9 cellular contexts compared by ENCODE assay signal in genomic region chr18:45384137-45384998, GRCh38.
DNase-seq lines count a peak whose midpoint lies in the region; ATAC-seq, FAIRE-seq and TF ChIP-seq lines count a peak whose summit lies in the region.
"Had no signal": no experiment of that assay in that cellular context is flagged by ENCODE, and none has a peak within 500 bp of the region (broad histone marks: within the 10 kb centered on the region; RNA-seq: fewer than 3 reads in every experiment).

No MANE protein-coding gene starts in this region.

- peak in 5 of 7 experiments; percentile 0 to 49 (median 22) for DNase-seq in CD8-positive, alpha-beta T cell
- DNase-seq in NAMALWA (ENCODE audit: low spot score) (peak; percentile 72), SKM-1 (lab: John Stamatoyannopoulos, UW; ENCODE audit: unreplicated experiment) (peak; percentile 50), K562 (ENCODE audit: extremely low read depth in 1 of 4, low spot score in 3 of 4) (peak; percentile 54 to 65 (median 59)), iPS-NIHi7 (ENCODE audit: extremely low spot score) (peak; percentile 76)
- DNase-seq in stimulated activated CD4-positive, alpha-beta T cell treated with anti-CD3 and anti-CD28 coated beads, Interleukin-1b, Interleukin-23, amount 100 ng/mL, for 24 hours (ENCODE audit: low read depth in 4 of 4, low spot score in 1 of 4): peak; percentile 7 to 25 (median 19)

- H3K9me3 ChIP-seq in CD8-positive, alpha-beta T cell (ENCODE audit: low read length): no peaks in the 10 kb centered on the region
- H3K9me3 ChIP-seq in K562 (replicated peaks; ENCODE audit: control insufficient read depth, insufficient read depth, low read depth, low read length): no peaks in the 10 kb centered on the region

- no peak overlapping the region for H3K4me2 ChIP-seq in K562 (ENCODE audit: insufficient read depth, low read length)

- intact Hi-C loops in CD8-positive, alpha-beta T cell (cut with DNase I, micrococcal nuclease): loop anchor here in 1 of 2 experiments (2.0 to 5.0 kb wide), 2 partner anchors 1764 to 1812 kb away; no protein-coding TSS in a partner anchor
- intact Hi-C loops in K562 (cut with micrococcal nuclease): loop anchor here (10.0 kb wide), 1 partner anchor 1760 kb away; no protein-coding TSS in a partner anchor

- H3K27ac ChIP-seq in CD8-positive, alpha-beta T cell (ENCODE audit: low read depth, low read length): no peak overlapping the region
- no peak overlapping the region for H3K27ac ChIP-seq in K562 (ENCODE audit: extremely low read depth, low read depth, low read length)

- CTCF ChIA-PET in CD8-positive, alpha-beta T cell (lab: Charles Lee): interaction anchor here (0.7 kb wide), 1 partner anchor 1810 kb away, joined by 3 read pairs; no protein-coding TSS in a partner anchor
- CTCF ChIA-PET in K562 (lab: Yijun Ruan, JAX; ENCODE audit: low intra/inter-chr PET ratio): interaction anchor here (1.1 to 1.2 kb wide), 2 partner anchors 101 to 109 kb away, joined by 3 to 4 read pairs; no protein-coding TSS in a partner anchor

- no peak for ATAC-seq in CD8-positive, alpha-beta T cell
- ATAC-seq in GM19397 (IDR thresholded peaks at IDR 0.05; ENCODE audit: unreplicated experiment) (peak; percentile 56), K562 (peak; percentile 88), HG03565 (IDR thresholded peaks at IDR 0.05; ENCODE audit: unreplicated experiment) (no peak)

- no peak for TF ChIP-seq POLR2A in K562 (conservative IDR thresholded peaks at IDR 0.05)

- H3K9ac ChIP-seq in K562 (ENCODE audit: insufficient read depth in 1 of 2, low read depth in 2 of 2, low read length in 2 of 2): no peak overlapping the region

- no peak overlapping the region for H3K4me3 Mint-ChIP-seq in CD8-positive, alpha-beta T cell
- H3K4me3 Mint-ChIP-seq: IgD-negative memory B cell had no signal

- TF ChIP-seq RAD21 in K562 (CRISPR knock-in tag; conservative IDR thresholded peaks at IDR 0.05 in 1 of 2, IDR thresholded peaks at IDR 0.05 in 1 of 2): peak; percentile 54 to 60

- H2AFZ ChIP-seq in K562 (ENCODE audit: low read depth, low read length): no peak overlapping the region

- peaks cover 16% of the 10 kb centered on the region for H3K27me3 Mint-ChIP-seq in CD8-positive, alpha-beta T cell (ENCODE audit: low read depth)

- H3K4me3 ChIP-seq in CD8-positive, alpha-beta T cell (ENCODE audit: low read depth, low read length): no peak overlapping the region
- no peak overlapping the region for H3K4me3 ChIP-seq in K562

- H3K4me1 Mint-ChIP-seq in CD8-positive, alpha-beta T cell (ENCODE audit: low read depth): no peaks in the 10 kb centered on the region

- peaks cover 3% of the 10 kb centered on the region for H3K27me3 ChIP-seq in CD8-positive, alpha-beta T cell (ENCODE audit: insufficient read depth, low read length)
- H3K27me3 ChIP-seq in K562 (ENCODE audit: control insufficient read depth in 2 of 2, insufficient read depth in 2 of 2, low read length in 2 of 2): no peaks in the 10 kb centered on the region

- 0% methylated on average over 4 of the region's 5 CpGs for WGBS in K562 (ENCODE audit: insufficient coverage, low coverage, missing lambda C conversion rate)

- FAIRE-seq in K562 (lab: Jason Lieb, UNC): no peak

- H3K36me3 Mint-ChIP-seq in CD8-positive, alpha-beta T cell: no peaks in the 10 kb centered on the region
- H3K36me3 Mint-ChIP-seq: IgD-negative memory B cell had no signal

- TF ChIP-seq CTCF in CD8-positive, alpha-beta T cell (IDR thresholded peaks at IDR 0.05): peak; percentile 34
- peak; percentile 46 to 62 (median 48); a peak in 5 of 6 replicates for TF ChIP-seq CTCF in K562 (IDR thresholded peaks at IDR 0.05 in 2 of 3, conservative IDR thresholded peaks at IDR 0.05 in 1 of 3; ENCODE audit: insufficient read depth in 2 of 3, low read depth in 1 of 3, low read length in 3 of 3)

- H3K9me1 ChIP-seq in K562 (ENCODE audit: control insufficient read depth, insufficient read depth, low read length): no peaks in the 10 kb centered on the region

- no peaks in the 10 kb centered on the region for H3K36me3 ChIP-seq in CD8-positive, alpha-beta T cell (ENCODE audit: insufficient read depth, low read length)
- no peaks in the 10 kb centered on the region for H3K36me3 ChIP-seq in K562 (ENCODE audit: control insufficient read depth, insufficient read depth, low read length)

- POLR2A ChIA-PET in CD8-positive, alpha-beta T cell (lab: Charles Lee): no interaction called here
- POLR2A ChIA-PET in K562 (lab: Yijun Ruan, JAX): interaction anchor here (0.6 kb wide), 1 partner anchor 859 kb away, joined by 4 read pairs; no protein-coding TSS in a partner anchor

- no peaks in the 10 kb centered on the region for H3K79me2 ChIP-seq in K562 (ENCODE audit: control insufficient read depth, insufficient read depth, low read length)

- in situ Hi-C loops in K562 (cut with MboI): no loop called here

- H3K4me1 ChIP-seq in CD8-positive, alpha-beta T cell (ENCODE audit: insufficient read depth, low read length): no peaks in the 10 kb centered on the region
- no peaks in the 10 kb centered on the region for H3K4me1 ChIP-seq in K562 (replicated peaks in 1 of 2; ENCODE audit: control insufficient read depth in 2 of 2, insufficient read depth in 2 of 2, low read length in 2 of 2)

- no peaks in the 10 kb centered on the region for H3K9me3 Mint-ChIP-seq in CD8-positive, alpha-beta T cell
- H3K9me3 Mint-ChIP-seq: IgD-negative memory B cell had no signal

- H3K27ac Mint-ChIP-seq in CD8-positive, alpha-beta T cell: no peak overlapping the region

- no peaks in the 10 kb centered on the region for H4K20me1 ChIP-seq in K562 (replicated peaks; ENCODE audit: control insufficient read depth, insufficient read depth, low read length)

- TF ChIP-seq EP300 in K562 (IDR thresholded peaks at IDR 0.05; ENCODE audit: low read length): no peak

- BruUV-seq in K562 (replicated peaks; lab: Mats Ljungman, UMichigan): no TSS peak

TF ChIP-seq in K562, 482 proteins besides CTCF, POLR2A, EP300 and RAD21 (continues in another document):
- TF ChIP-seq CBX2 (IDR thresholded peaks at IDR 0.05; ENCODE audit: insufficient read depth, low read length, poor library complexity, severe bottlenecking) (no peak), CREB1 (IDR thresholded peaks at IDR 0.05) (no peak), CREB1 (CRISPR knock-in tag; IDR thresholded peaks at IDR 0.05) (no peak), TEAD2 (tag; IDR thresholded peaks at IDR 0.05) (peak; percentile 93), ZNF436 (CRISPR knock-in tag; IDR thresholded peaks at IDR 0.05) (no peak), ELK3 (CRISPR knock-in tag; IDR thresholded peaks at IDR 0.05) (no peak), AFF1 (IDR thresholded peaks at IDR 0.05; ENCODE audit: low read depth in 1 of 2, partially characterized antibody in 2 of 2) (no peak), SMC3 (conservative IDR thresholded peaks at IDR 0.05; ENCODE audit: insufficient read depth, low read depth, low read length) (0 out of 2 replicates have a peak, but pooled peaks have one; percentile 23), VEZF1 (CRISPR knock-in tag; IDR thresholded peaks at IDR 0.05) (peak; percentile 59), PTBP1 (IDR thresholded peaks at IDR 0.05; ENCODE audit: low read depth, low read length) (no peak)

Comparison
In these comparisons a context has a peak if more than half of its experiments do, and no peak if none do; other contexts are left out.
1. ATAC-seq: peak in GM19397 (single experiment) and K562 (single experiment); none in CD8-positive, alpha-beta T cell (single experiment) and HG03565 (single experiment).
2. DNase-seq: peak in every context shown above with its lines; median percentile 76 in iPS-NIHi7; 72 in NAMALWA; 59 in K562; 50 in SKM-1; 22 in CD8-positive, alpha-beta T cell; 19 in stimulated activated CD4-positive, alpha-beta T cell treated with anti-CD3 and anti-CD28 coated beads, Interleukin-1b, Interleukin-23, amount 100 ng/mL, for 24 hours.